16 cellular contexts compared by ENCODE assay signal in genomic region chr3:186073641-186074040, GRCh38. TPM values are rescaled to one million over a fixed set of nuclear protein-coding genes. Genes with fewer than 3 reads are reported as not detected.
DNase-seq lines count a peak whose midpoint lies in the region; ATAC-seq, FAIRE-seq and TF ChIP-seq lines count a peak whose summit lies in the region.
"Had no signal": no experiment of that assay in that cellular context is flagged by ENCODE, and none has a peak within 500 bp of the region (broad histone marks: within the 10 kb centered on the region; RNA-seq: fewer than 3 reads in every experiment).

No MANE protein-coding gene starts in this region.

- H3K4me1 Mint-ChIP-seq in type B pancreatic cell (ENCODE audit: unreplicated experiment): peaks cover 16% of the 10 kb centered on the region
- peaks cover 16% of the 10 kb centered on the region for H3K4me1 Mint-ChIP-seq in WTC11

- H3K36me3 Mint-ChIP-seq in type B pancreatic cell: peaks cover 31% of the 10 kb centered on the region
- peaks cover 57% of the 10 kb centered on the region for H3K36me3 Mint-ChIP-seq in WTC11
- H3K36me3 Mint-ChIP-seq: CD4-positive, CD25-positive, alpha-beta regulatory T cell had no signal

- H3K27me3 Mint-ChIP-seq in type B pancreatic cell (no peaks in the 10 kb centered on the region), WTC11 (ENCODE audit: low read depth) (no peaks in the 10 kb centered on the region)
- H3K27me3 Mint-ChIP-seq: IgD-negative memory B cell had no signal

- no peak for ATAC-seq in WTC11

- no peak overlapping the region for H3K9ac ChIP-seq in BLaER1
- H3K9ac ChIP-seq: BLaER1 treated with 17β-estradiol and CSF1 and Interleukin-3, amounts not matched to agents 10 nM and 100 nM had no signal

- DNase-seq in H54 (ENCODE audit: insufficient read length, low spot score) (no peak), RPMI7951 (ENCODE audit: low read depth) (peak; percentile 9), foreskin fibroblast (peak; percentile 10 to 49), mesenteric fat pad (ENCODE audit: low spot score) (no peak), type B pancreatic cell (ENCODE audit: extremely low spot score, unreplicated experiment) (no peak), WTC11 (ENCODE audit: low spot score) (no peak)
- DNase-seq: 8988T; AML-193; Calu3; CD4-positive, CD25-positive, alpha-beta regulatory T cell; DMS 273 treated with DMSO at 0.1 percent for 48 hours had no signal

- H3K4me3 Mint-ChIP-seq in type B pancreatic cell (no peak overlapping the region), WTC11 (no peak overlapping the region)
- H3K4me3 Mint-ChIP-seq: CD4-positive, CD25-positive, alpha-beta regulatory T cell; IgD-negative memory B cell had no signal

- H3K4me1 ChIP-seq in BLaER1: peaks cover 58% of the 10 kb centered on the region

- no peaks in the 10 kb centered on the region for H4K20me1 ChIP-seq in BLaER1

- peaks cover 65% of the 10 kb centered on the region for H3K36me3 ChIP-seq in BLaER1

- CTCF ChIA-PET in WTC11 (lab: Charles Lee): no interaction called here

- H3K4me2 ChIP-seq in BLaER1: peak overlapping the region; percentile 84

- TF ChIP-seq CTCF in foreskin fibroblast (IDR thresholded peaks at IDR 0.05; ENCODE audit: low read depth, low read length): no peak
- no peak for TF ChIP-seq CTCF in type B pancreatic cell (conservative IDR thresholded peaks at IDR 0.05)
- TF ChIP-seq CTCF in WTC11 (IDR thresholded peaks at IDR 0.05): no peak

- H3K4me3 ChIP-seq in BLaER1 (no peak overlapping the region), foreskin fibroblast (ENCODE audit: low read depth in 1 of 2, low read length in 2 of 2) (no peak overlapping the region)
- H3K4me3 ChIP-seq: BLaER1 treated with 17β-estradiol and CSF1 and Interleukin-3, amounts not matched to agents 10 nM and 100 nM had no signal

- no peaks in the 10 kb centered on the region for H3K27me3 ChIP-seq in BLaER1
- H3K27me3 ChIP-seq: BLaER1 treated with 17β-estradiol and CSF1 and Interleukin-3, amounts not matched to agents 10 nM and 100 nM had no signal

- POLR2A ChIA-PET in WTC11 (lab: Charles Lee): no interaction called here

- TF ChIP-seq POLR2A in H54 (IDR thresholded peaks at IDR 0.05; ENCODE audit: low read depth, low read length): no peak

- FAIRE-seq in H54 (lab: Jason Lieb, UNC): peak; percentile 43
- FAIRE-seq: GM12891, GM19239 had no signal

- H3K9me3 Mint-ChIP-seq in type B pancreatic cell (peaks cover 9% of the 10 kb centered on the region), WTC11 (peaks cover 10% of the 10 kb centered on the region)

- peak overlapping the region; percentile 86 for H3K27ac ChIP-seq in BLaER1

- peaks cover 44% of the 10 kb centered on the region for H3K9me3 ChIP-seq in BLaER1

- H3K27ac Mint-ChIP-seq in type B pancreatic cell (no peak overlapping the region), WTC11 (no peak overlapping the region)
- H3K27ac Mint-ChIP-seq: CD4-positive, CD25-positive, alpha-beta regulatory T cell; IgD-negative memory B cell had no signal

TF ChIP-seq in WTC11, 78 proteins besides CTCF, POLR2A, EP300 and RAD21 (continues in another document):
- TF ChIP-seq FOXP4 (CRISPR knock-in tag; IDR thresholded peaks at IDR 0.05) (no peak), NFYB (CRISPR knock-in tag; conservative IDR thresholded peaks at IDR 0.05; ENCODE audit: low read depth) (no peak), FOXP1 (CRISPR knock-in tag; IDR thresholded peaks at IDR 0.05; ENCODE audit: borderline replicate concordance) (no peak), ZSCAN18 (CRISPR knock-in tag; IDR thresholded peaks at IDR 0.05) (no peak), TEAD4 (CRISPR knock-in tag; IDR thresholded peaks at IDR 0.05) (no peak), FOXK1 (CRISPR knock-in tag; IDR thresholded peaks at IDR 0.05) (no peak), USF1 (CRISPR knock-in tag; IDR thresholded peaks at IDR 0.05) (no peak), ATF3 (CRISPR knock-in tag; conservative IDR thresholded peaks at IDR 0.05) (no peak), ZNF396 (CRISPR knock-in tag; IDR thresholded peaks at IDR 0.05; ENCODE audit: borderline replicate concordance) (no peak), TP53 (CRISPR knock-in tag; IDR thresholded peaks at IDR 0.05) (no peak), ZNF512 (CRISPR knock-in tag; IDR thresholded peaks at IDR 0.05; ENCODE audit: borderline replicate concordance) (no peak), PRDM15 (CRISPR knock-in tag; IDR thresholded peaks at IDR 0.05) (no peak), SMAD4 (CRISPR knock-in tag; IDR thresholded peaks at IDR 0.05) (no peak)

RNA-seq across cellular contexts. Expression of gene ETV5, which starts 35.2 kb away (rescaled TPM):
- 81.2 and 96.5 TPM in 2 replicates for total RNA-seq in RPMI7951 (2014; rRNA removed; shearing (Covaris generic))
- total RNA-seq in mesenteric fat pad (25.0 TPM), type B pancreatic cell (ENCODE audit: low replicate concordance) (26.4 and 42.2 TPM in 2 replicates), WTC11 (2021) (52.9 to 71.3 TPM (median 62.1 TPM) in 3 replicates)
- total RNA-seq: CD4-positive, CD25-positive, alpha-beta regulatory T cell had no signal

Comparison
In these comparisons a context has a peak if more than half of its experiments do, and no peak if none do; other contexts are left out.
1. DNase-seq: peak in RPMI7951 (single experiment) and foreskin fibroblast (2 of 2); none in H54 (single experiment), mesenteric fat pad (single experiment), type B pancreatic cell (single experiment) and WTC11 (single experiment).